In genomic region chr19:12675377-12675776, GRCh38 we compare ENCODE assay signal across 23 cellular contexts. TPM values are rescaled to one million over a fixed set of nuclear protein-coding genes. Genes with fewer than 3 reads are reported as not detected.
DNase-seq lines count a peak whose midpoint lies in the region; ATAC-seq, FAIRE-seq and TF ChIP-seq lines count a peak whose summit lies in the region.
"Had no signal": no experiment of that assay in that cellular context is flagged by ENCODE, and none has a peak within 500 bp of the region (broad histone marks: within the 10 kb centered on the region; RNA-seq: fewer than 3 reads in every experiment).

No MANE protein-coding gene starts in this region.

- ATAC-seq in HepG2 (no peak), right lobe of liver (no peak)
- ATAC-seq: PC-3 had no signal

- H3K4me3 Mint-ChIP-seq in neural crest cell: peak overlapping the region; percentile 50
- H3K4me3 Mint-ChIP-seq: CD4-positive, alpha-beta T cell; H9 had no signal

- in situ Hi-C loops in HepG2 (cut with HindIII; ENCODE audit: extremely low pct_ligation_motif_present, low pct_unique_long_range_greater_than_20kb): no loop called here

- POLR2A ChIA-PET in HepG2 (lab: Yijun Ruan, JAX): no interaction called here

- H3K27me3 ChIP-seq in HepG2 (ENCODE audit: control insufficient read depth in 1 of 2, insufficient read depth in 2 of 2, low read length in 2 of 2) (no peaks in the 10 kb centered on the region), right lobe of liver (no peaks in the 10 kb centered on the region)
- H3K27me3 ChIP-seq: BLaER1 treated with 17β-estradiol and CSF1 and Interleukin-3, amounts not matched to agents 10 nM and 100 nM; MG63 had no signal

- no peak overlapping the region for H3K27ac Mint-ChIP-seq in neural crest cell (ENCODE audit: unreplicated experiment)
- H3K27ac Mint-ChIP-seq: H9 had no signal

- no peak for DNase-seq in HepG2 (ENCODE audit: low spot score)
- DNase-seq in right lobe of liver: no peak
- DNase-seq in neural crest cell (ENCODE audit: low read depth, low spot score): no peak
- DNase-seq in erythroblast (lab: John Stamatoyannopoulos, UW): no peak
- no peak for DNase-seq in NCI-H510A (lab: John Stamatoyannopoulos, UW)
- DNase-seq: AML-193; CD4-positive, alpha-beta T cell; GM23248; H9; KG1; MG63; NCI-H1105 treated with DMSO at 0.1 percent for 48 hours; NCI-H146; NCI-H1930; NCI-H2107; NCI-H524 treated with DMSO at 0.1 percent for 48 hours; NCI-H774; PC-3; SK-N-SH had no signal

- H3K36me3 ChIP-seq in HepG2 (replicated peaks in 1 of 2; ENCODE audit: control insufficient read depth in 1 of 2, insufficient read depth in 2 of 2, low read length in 2 of 2) (peaks cover 36 to 63% of the 10 kb centered on the region in 2 experiments), right lobe of liver (peaks cover 0 to 66% (median 26%) of the 10 kb centered on the region in 4 donors)

- H3K4me3 ChIP-seq in HepG2 (replicated peaks in 1 of 3; ENCODE audit: insufficient read depth in 1 of 3, low read depth in 2 of 3, low read length in 3 of 3) (no peak overlapping the region), right lobe of liver (no peak overlapping the region)
- H3K4me3 ChIP-seq: A549; BLaER1 treated with 17β-estradiol and CSF1 and Interleukin-3, amounts not matched to agents 10 nM and 100 nM; GM23248; MG63 had no signal

- TF ChIP-seq EP300 in HepG2 (IDR thresholded peaks at IDR 0.05; ENCODE audit: low read depth in 2 of 2, low read length in 2 of 2) (no peak), HepG2 (CRISPR knock-in tag; IDR thresholded peaks at IDR 0.05; ENCODE audit: borderline replicate concordance) (no peak)

- CTCF ChIA-PET in HepG2 (lab: Yijun Ruan, JAX; ENCODE audit: low intra/inter-chr PET ratio, low total read pairs): no interaction called here

- peaks cover 10% of the 10 kb centered on the region for H3K79me2 ChIP-seq in HepG2 (ENCODE audit: insufficient read depth, low read length)

- no peak for TF ChIP-seq RAD21 in HepG2 (CRISPR knock-in tag; IDR thresholded peaks at IDR 0.05)

- H3K27ac ChIP-seq in HepG2 (ENCODE audit: extremely low read length, insufficient read depth, low read length) (no peak overlapping the region), right lobe of liver (no peak overlapping the region)
- H3K27ac ChIP-seq: A549; BLaER1 treated with 17β-estradiol and CSF1 and Interleukin-3, amounts not matched to agents 10 nM and 100 nM; GM23248 had no signal

- no peak overlapping the region for H3K4me2 ChIP-seq in HepG2 (ENCODE audit: low read depth, low read length)
- H3K4me2 ChIP-seq: A549, SK-N-SH had no signal

- WGBS in HepG2 (ENCODE audit: low lambda C conversion rate): 92% methylated on average over 6 of the region's 10 CpGs
- WGBS in right lobe of liver (ENCODE audit: insufficient coverage, low coverage, low lambda C conversion rate, missing lambda C conversion rate): 93% methylated on average over 5 of the region's 10 CpGs

- H3K4me1 ChIP-seq in HepG2 (ENCODE audit: insufficient read depth, low read length) (peaks cover 19% of the 10 kb centered on the region), right lobe of liver (peaks cover 0 to 24% (median 0%) of the 10 kb centered on the region in 4 donors)

- peaks cover 5% of the 10 kb centered on the region for H3K27me3 Mint-ChIP-seq in neural crest cell (ENCODE audit: low read depth)
- H3K27me3 Mint-ChIP-seq: CD4-positive, alpha-beta T cell had no signal

- no peak for FAIRE-seq in HepG2 (lab: Jason Lieb, UNC)
- FAIRE-seq: A549, D721Med, HTR-8/SVneo had no signal

- peaks cover 15% of the 10 kb centered on the region for H3K4me1 Mint-ChIP-seq in neural crest cell

- no peak overlapping the region for H3K9ac ChIP-seq in HepG2 (ENCODE audit: insufficient read depth, low read depth, low read length)
- H3K9ac ChIP-seq: GM23248, SK-N-SH had no signal

- H3K36me3 Mint-ChIP-seq in neural crest cell (ENCODE audit: low read depth): peaks cover 16% of the 10 kb centered on the region

- no TSS peak for BruUV-seq in HepG2 (replicated peaks; lab: Mats Ljungman, UMichigan)

- intact Hi-C loops in HepG2 (cut with micrococcal nuclease; ENCODE audit: unreplicated experiment): no loop called here
- intact Hi-C loops in right lobe of liver (cut with DNase I): no loop called here

- TF ChIP-seq POLR2A in HepG2 (IDR thresholded peaks at IDR 0.05; ENCODE audit: insufficient read depth in 1 of 2, low read depth in 2 of 2, low read length in 2 of 2): 0 out of 4 replicates have a peak, but pooled peaks of 1 of the 2 experiments have one; percentile 14
- TF ChIP-seq POLR2A in right lobe of liver (IDR thresholded peaks at IDR 0.05): no peak
- no peak for TF ChIP-seq POLR2A in erythroblast (IDR thresholded peaks at IDR 0.05; ENCODE audit: low read length)

- H3K9me3 ChIP-seq in HepG2 (ENCODE audit: low read length) (no peaks in the 10 kb centered on the region), right lobe of liver (no peaks in the 10 kb centered on the region)
- H3K9me3 ChIP-seq: A549; BLaER1 treated with 17β-estradiol and CSF1 and Interleukin-3, amounts not matched to agents 10 nM and 100 nM; MG63; SK-N-SH had no signal

- TF ChIP-seq CTCF in HepG2 (CRISPR knock-in tag; IDR thresholded peaks at IDR 0.05) (no peak), right lobe of liver (IDR thresholded peaks at IDR 0.05) (no peak), neural crest cell (conservative IDR thresholded peaks at IDR 0.05) (no peak)

- H4K20me1 ChIP-seq in HepG2 (ENCODE audit: insufficient read depth, low read length): peaks cover 2% of the 10 kb centered on the region; the same call in 1 of the 2 replicates

- H3K9me3 Mint-ChIP-seq in neural crest cell: no peaks in the 10 kb centered on the region
- H3K9me3 Mint-ChIP-seq: CD4-positive, alpha-beta T cell; H9 had no signal

- no peak overlapping the region for H2AFZ ChIP-seq in HepG2 (ENCODE audit: low read length)
- H2AFZ ChIP-seq: GM23248 had no signal

RNA-seq across cellular contexts. Expression of gene DHPS, which starts 6.3 kb away (rescaled TPM):
- total RNA-seq in HepG2 (2016; rRNA removed; fragmentation: Illumina TruSeq; extraction: Trizol) (34.8 and 43.3 TPM in 2 replicates), right lobe of liver (10 to 100 TPM; 29.5 to 60.5 (median 45.8) TPM), neural crest cell (98.8 and 106 TPM in 2 replicates)
- total RNA-seq in HepG2 (2016; cell fraction: cytosol; rRNA removed; fragmentation: Illumina TruSeq; extraction: Trizol; ENCODE audit: low read depth): 18.6 and 20.2 TPM in 2 replicates
- total RNA-seq in HepG2 (2016; cell fraction: insoluble cytoplasmic fraction; rRNA removed; fragmentation: Illumina TruSeq; extraction: Trizol): 36.3 and 41.9 TPM in 2 replicates
- total RNA-seq in HepG2 (2016; cell fraction: membrane; rRNA removed; fragmentation: Illumina TruSeq; extraction: Trizol): 18.6 and 23.3 TPM in 2 replicates
- total RNA-seq in HepG2 (2016; cell fraction: nucleus; rRNA removed; fragmentation: Illumina TruSeq; extraction: Trizol): 44.1 and 48.8 TPM in 2 replicates
- 84.3 and 84.6 TPM in 2 replicates for polyA plus RNA-seq in HepG2 (2011; rRNA removed)
- polyA plus RNA-seq in HepG2 (2011; cell fraction: cytosol; rRNA removed): 70.3 and 86.4 TPM in 2 replicates
- 180 and 198 TPM in 2 replicates for polyA plus RNA-seq in HepG2 (2011; cell fraction: nucleus; rRNA removed)
- polyA plus RNA-seq in HepG2 (2012): 54.1 and 72.2 TPM in 2 replicates
- polyA plus RNA-seq in HepG2 (2016; cell fraction: cytosol; fragmentation: Illumina TruSeq; extraction: Trizol; ENCODE audit: low read depth): 12.2 and 12.4 TPM in 2 replicates
- 34.0 and 35.3 TPM in 2 replicates for polyA plus RNA-seq in HepG2 (2016; cell fraction: insoluble cytoplasmic fraction; fragmentation: Illumina TruSeq; extraction: Trizol; ENCODE audit: low read depth)
- polyA plus RNA-seq in HepG2 (2016; cell fraction: membrane; fragmentation: Illumina TruSeq; extraction: Trizol; ENCODE audit: low read depth): 12.8 and 13.6 TPM in 2 replicates
- 90.1 and 103 TPM in 2 replicates for polyA plus RNA-seq in HepG2 (2016; cell fraction: nucleus; fragmentation: Illumina TruSeq; extraction: Trizol; ENCODE audit: insufficient read depth, low read depth)
- polyA minus RNA-seq in HepG2 (2011; rRNA and poly(A)+ RNA removed; ENCODE audit: low replicate concordance): 80.2 and 94.5 TPM in 2 replicates
- polyA minus RNA-seq in HepG2 (2011; cell fraction: cytosol; rRNA and poly(A)+ RNA removed): 27.8 and 30.4 TPM in 2 replicates
- 56.0 and 62.9 TPM in 2 replicates for polyA minus RNA-seq in HepG2 (2011; cell fraction: nucleus; rRNA and poly(A)+ RNA removed)

RNA-seq across cellular contexts. Expression of gene WDR83, which starts 8.8 kb away (rescaled TPM):
- total RNA-seq in HepG2 (2016; rRNA removed; fragmentation: Illumina TruSeq; extraction: Trizol): 9.9 and 10.7 TPM in 2 replicates
- 6.9 and 7.6 TPM in 2 replicates for total RNA-seq in HepG2 (2016; cell fraction: cytosol; rRNA removed; fragmentation: Illumina TruSeq; extraction: Trizol; ENCODE audit: low read depth)
- total RNA-seq in HepG2 (2016; cell fraction: insoluble cytoplasmic fraction; rRNA removed; fragmentation: Illumina TruSeq; extraction: Trizol): 11.3 and 11.8 TPM in 2 replicates
- total RNA-seq in HepG2 (2016; cell fraction: membrane; rRNA removed; fragmentation: Illumina TruSeq; extraction: Trizol): 8.4 and 8.9 TPM in 2 replicates
- 7.7 and 8.0 TPM in 2 replicates for total RNA-seq in HepG2 (2016; cell fraction: nucleus; rRNA removed; fragmentation: Illumina TruSeq; extraction: Trizol)
- 4.5 and 5.4 TPM in 2 replicates for polyA plus RNA-seq in HepG2 (2011; rRNA removed)
- polyA plus RNA-seq in HepG2 (2011; cell fraction: cytosol; rRNA removed): 6.2 and 9.4 TPM in 2 replicates
- 11.3 and 12.7 TPM in 2 replicates for polyA plus RNA-seq in HepG2 (2011; cell fraction: nucleus; rRNA removed)
- 5.0 and 9.1 TPM in 2 replicates for polyA plus RNA-seq in HepG2 (2012)
- 5.9 and 6.7 TPM in 2 replicates for polyA plus RNA-seq in HepG2 (2016; cell fraction: cytosol; fragmentation: Illumina TruSeq; extraction: Trizol; ENCODE audit: low read depth)
- polyA plus RNA-seq in HepG2 (2016; cell fraction: insoluble cytoplasmic fraction; fragmentation: Illumina TruSeq; extraction: Trizol; ENCODE audit: low read depth): 11.8 and 12.8 TPM in 2 replicates
- 8.3 and 8.5 TPM in 2 replicates for polyA plus RNA-seq in HepG2 (2016; cell fraction: membrane; fragmentation: Illumina TruSeq; extraction: Trizol; ENCODE audit: low read depth)
- 13.7 and 15.3 TPM in 2 replicates for polyA plus RNA-seq in HepG2 (2016; cell fraction: nucleus; fragmentation: Illumina TruSeq; extraction: Trizol; ENCODE audit: insufficient read depth, low read depth)
- 10.4 and 11.3 TPM in 2 replicates for polyA minus RNA-seq in HepG2 (2011; rRNA and poly(A)+ RNA removed; ENCODE audit: low replicate concordance)
- polyA minus RNA-seq in HepG2 (2011; cell fraction: cytosol; rRNA and poly(A)+ RNA removed): 1.6 and 2.4 TPM in 2 replicates
- polyA minus RNA-seq in HepG2 (2011; cell fraction: nucleus; rRNA and poly(A)+ RNA removed): 7.7 and 8.6 TPM in 2 replicates
- total RNA-seq in right lobe of liver: 1 to 10 TPM; 2.5 to 6.2 (median 4.2) TPM
- 19.0 and 19.9 TPM in 2 replicates for total RNA-seq in neural crest cell

RNA-seq across cellular contexts. Expression of gene MAN2B1, which starts 8.8 kb away (rescaled TPM):
- total RNA-seq in HepG2 (2016; rRNA removed; fragmentation: Illumina TruSeq; extraction: Trizol) (10.8 and 23.8 TPM in 2 replicates), right lobe of liver (10 to 100 TPM; 32.7 to 76.5 (median 53.6) TPM), neural crest cell (99.8 and 103 TPM in 2 replicates)
- total RNA-seq in HepG2 (2016; cell fraction: cytosol; rRNA removed; fragmentation: Illumina TruSeq; extraction: Trizol; ENCODE audit: low read depth): 4.0 and 5.4 TPM in 2 replicates
- total RNA-seq in HepG2 (2016; cell fraction: insoluble cytoplasmic fraction; rRNA removed; fragmentation: Illumina TruSeq; extraction: Trizol): 8.6 and 23.6 TPM in 2 replicates
- 13.4 and 16.7 TPM in 2 replicates for total RNA-seq in HepG2 (2016; cell fraction: membrane; rRNA removed; fragmentation: Illumina TruSeq; extraction: Trizol)
- total RNA-seq in HepG2 (2016; cell fraction: nucleus; rRNA removed; fragmentation: Illumina TruSeq; extraction: Trizol): 28.7 and 30.9 TPM in 2 replicates
- 23.6 and 31.8 TPM in 2 replicates for polyA plus RNA-seq in HepG2 (2011; rRNA removed)
- polyA plus RNA-seq in HepG2 (2011; cell fraction: cytosol; rRNA removed): 26.5 and 29.6 TPM in 2 replicates
- polyA plus RNA-seq in HepG2 (2011; cell fraction: nucleus; rRNA removed): 46.9 and 59.4 TPM in 2 replicates
- polyA plus RNA-seq in HepG2 (2012): 38.9 and 46.8 TPM in 2 replicates
- polyA plus RNA-seq in HepG2 (2016; cell fraction: cytosol; fragmentation: Illumina TruSeq; extraction: Trizol; ENCODE audit: low read depth): 4.9 and 6.4 TPM in 2 replicates
- 10.9 and 14.9 TPM in 2 replicates for polyA plus RNA-seq in HepG2 (2016; cell fraction: insoluble cytoplasmic fraction; fragmentation: Illumina TruSeq; extraction: Trizol; ENCODE audit: low read depth)
- 15.2 and 17.9 TPM in 2 replicates for polyA plus RNA-seq in HepG2 (2016; cell fraction: membrane; fragmentation: Illumina TruSeq; extraction: Trizol; ENCODE audit: low read depth)
- polyA plus RNA-seq in HepG2 (2016; cell fraction: nucleus; fragmentation: Illumina TruSeq; extraction: Trizol; ENCODE audit: insufficient read depth, low read depth): 43.7 and 53.7 TPM in 2 replicates
- 15.2 and 23.5 TPM in 2 replicates for polyA minus RNA-seq in HepG2 (2011; rRNA and poly(A)+ RNA removed; ENCODE audit: low replicate concordance)
- 8.4 and 16.6 TPM in 2 replicates for polyA minus RNA-seq in HepG2 (2011; cell fraction: cytosol; rRNA and poly(A)+ RNA removed)
- 10.7 and 15.5 TPM in 2 replicates for polyA minus RNA-seq in HepG2 (2011; cell fraction: nucleus; rRNA and poly(A)+ RNA removed)

RNA-seq across cellular contexts. Expression of gene GNG14, which starts 12.4 kb away (rescaled TPM):
- total RNA-seq in HepG2 (2016; rRNA removed; fragmentation: Illumina TruSeq; extraction: Trizol): not detected in 2 replicates
- total RNA-seq in HepG2 (2016; cell fraction: cytosol; rRNA removed; fragmentation: Illumina TruSeq; extraction: Trizol; ENCODE audit: low read depth): not detected in 2 replicates
- total RNA-seq in HepG2 (2016; cell fraction: insoluble cytoplasmic fraction; rRNA removed; fragmentation: Illumina TruSeq; extraction: Trizol): not detected in 2 replicates
- not detected in 2 replicates for total RNA-seq in HepG2 (2016; cell fraction: membrane; rRNA removed; fragmentation: Illumina TruSeq; extraction: Trizol)
- not detected in 2 replicates for total RNA-seq in HepG2 (2016; cell fraction: nucleus; rRNA removed; fragmentation: Illumina TruSeq; extraction: Trizol)
- not detected in 2 replicates for polyA plus RNA-seq in HepG2 (2011; rRNA removed)
- polyA plus RNA-seq in HepG2 (2011; cell fraction: cytosol; rRNA removed): not detected in 2 replicates
- polyA plus RNA-seq in HepG2 (2011; cell fraction: nucleus; rRNA removed): 0.82 TPM in 1 of 2 replicates, not detected in the other
- not detected in 2 replicates for polyA plus RNA-seq in HepG2 (2012)
- not detected in 2 replicates for polyA plus RNA-seq in HepG2 (2016; cell fraction: cytosol; fragmentation: Illumina TruSeq; extraction: Trizol; ENCODE audit: low read depth)
- polyA plus RNA-seq in HepG2 (2016; cell fraction: insoluble cytoplasmic fraction; fragmentation: Illumina TruSeq; extraction: Trizol; ENCODE audit: low read depth): not detected in 2 replicates
- polyA plus RNA-seq in HepG2 (2016; cell fraction: membrane; fragmentation: Illumina TruSeq; extraction: Trizol; ENCODE audit: low read depth): not detected in 2 replicates
- polyA plus RNA-seq in HepG2 (2016; cell fraction: nucleus; fragmentation: Illumina TruSeq; extraction: Trizol; ENCODE audit: insufficient read depth, low read depth): not detected in 2 replicates
- polyA minus RNA-seq in HepG2 (2011; rRNA and poly(A)+ RNA removed; ENCODE audit: low replicate concordance): 0.68 and 1.9 TPM in 2 replicates
- not detected in 2 replicates for polyA minus RNA-seq in HepG2 (2011; cell fraction: cytosol; rRNA and poly(A)+ RNA removed)
- not detected in 2 replicates for polyA minus RNA-seq in HepG2 (2011; cell fraction: nucleus; rRNA and poly(A)+ RNA removed)
- total RNA-seq in right lobe of liver: not detected
- total RNA-seq in neural crest cell: not detected in 2 replicates
- total RNA-seq: CD4-positive, alpha-beta T cell; GM23248; H9; PC-3 had no signal
- polyA plus RNA-seq: A549, GM23248, SK-N-SH had no signal

RNA-seq across cellular contexts. Expression of gene FBXW9, which starts 21.1 kb away (rescaled TPM):
- total RNA-seq in HepG2 (2016; rRNA removed; fragmentation: Illumina TruSeq; extraction: Trizol) (4.6 and 6.1 TPM in 2 replicates), right lobe of liver (1 to 10 TPM; 1.6 to 4.9 (median 2.6) TPM), neural crest cell (15.9 and 16.0 TPM in 2 replicates)
- 1.2 and 2.0 TPM in 2 replicates for total RNA-seq in HepG2 (2016; cell fraction: cytosol; rRNA removed; fragmentation: Illumina TruSeq; extraction: Trizol; ENCODE audit: low read depth)
- 3.8 and 6.5 TPM in 2 replicates for total RNA-seq in HepG2 (2016; cell fraction: insoluble cytoplasmic fraction; rRNA removed; fragmentation: Illumina TruSeq; extraction: Trizol)
- 2.3 and 2.8 TPM in 2 replicates for total RNA-seq in HepG2 (2016; cell fraction: membrane; rRNA removed; fragmentation: Illumina TruSeq; extraction: Trizol)
- total RNA-seq in HepG2 (2016; cell fraction: nucleus; rRNA removed; fragmentation: Illumina TruSeq; extraction: Trizol): 5.5 and 5.9 TPM in 2 replicates
- 5.7 and 7.0 TPM in 2 replicates for polyA plus RNA-seq in HepG2 (2011; rRNA removed)
- polyA plus RNA-seq in HepG2 (2011; cell fraction: cytosol; rRNA removed): 6.0 and 11.9 TPM in 2 replicates
- polyA plus RNA-seq in HepG2 (2011; cell fraction: nucleus; rRNA removed): 21.5 and 25.3 TPM in 2 replicates
- polyA plus RNA-seq in HepG2 (2012): 3.3 TPM in 2 replicates
- 1.7 and 1.9 TPM in 2 replicates for polyA plus RNA-seq in HepG2 (2016; cell fraction: cytosol; fragmentation: Illumina TruSeq; extraction: Trizol; ENCODE audit: low read depth)
- polyA plus RNA-seq in HepG2 (2016; cell fraction: insoluble cytoplasmic fraction; fragmentation: Illumina TruSeq; extraction: Trizol; ENCODE audit: low read depth): 4.4 and 5.7 TPM in 2 replicates
- 1.9 and 2.7 TPM in 2 replicates for polyA plus RNA-seq in HepG2 (2016; cell fraction: membrane; fragmentation: Illumina TruSeq; extraction: Trizol; ENCODE audit: low read depth)
- polyA plus RNA-seq in HepG2 (2016; cell fraction: nucleus; fragmentation: Illumina TruSeq; extraction: Trizol; ENCODE audit: insufficient read depth, low read depth): 12.6 and 13.0 TPM in 2 replicates
- polyA minus RNA-seq in HepG2 (2011; rRNA and poly(A)+ RNA removed; ENCODE audit: low replicate concordance): 10.4 and 13.8 TPM in 2 replicates
- polyA minus RNA-seq in HepG2 (2011; cell fraction: cytosol; rRNA and poly(A)+ RNA removed): 3.2 and 4.4 TPM in 2 replicates
- polyA minus RNA-seq in HepG2 (2011; cell fraction: nucleus; rRNA and poly(A)+ RNA removed): 2.7 and 4.4 TPM in 2 replicates
